Comparison of ENCODE assay signal across 8 cellular contexts in genomic region chr22:30970356-30970746, GRCh38. TPM values are rescaled to one million over a fixed set of nuclear protein-coding genes. Genes with fewer than 3 reads are reported as not detected.
DNase-seq lines count a peak whose midpoint lies in the region; ATAC-seq and TF ChIP-seq lines count a peak whose summit lies in the region.

No MANE protein-coding gene starts in this region.

- intact Hi-C loops in activated T-helper 1 cell treated with anti-CD3 and anti-CD28 coated beads, Interleukin-12 subunit alpha, Interleukin-12 subunit beta, Interleukin-2, Interleukin-4 antibody, amounts not matched to agents 30 ng/mL and 10 ng/mL and 1 ng/mL, durations not matched to agents 14 hours and 24 hours and 36 hours (cut with micrococcal nuclease): loop anchor here (5.0 kb wide), 1 partner anchor 322 kb away; the partner anchor contains the start of gene PIK3IP1
- intact Hi-C loops in stomach (cut with DNase I; ENCODE audit: low total_unique reads): no loop called here

- peak overlapping the region; percentile 88 for H3K27ac Mint-ChIP-seq in activated T-helper 1 cell treated with anti-CD3 and anti-CD28 coated beads, Interleukin-12 subunit alpha, Interleukin-12 subunit beta, Interleukin-2, Interleukin-4 antibody, amounts not matched to agents 30 ng/mL and 10 ng/mL and 1 ng/mL, durations not matched to agents 14 hours and 24 hours and 36 hours

- 93% methylated on average over 3 of the region's 3 CpGs for WGBS in SK-N-SH (ENCODE audit: low lambda C conversion rate)
- 43 to 70% (median 65%) methylated on average over 3 of the region's 3 CpGs for WGBS in stomach, 5 donors

- H3K4me3 ChIP-seq in SK-N-SH (ENCODE audit: low read depth in 2 of 2, low read length in 1 of 2) (peak overlapping the region; percentile 74 to 84), iPS-20b (ENCODE audit: low read length) (peak overlapping the region; percentile 78), stomach (peak overlapping the region; percentile 73 to 88 (median 85))

- no peaks in the 10 kb centered on the region for H3K27me3 Mint-ChIP-seq in activated T-helper 1 cell treated with anti-CD3 and anti-CD28 coated beads, Interleukin-12 subunit alpha, Interleukin-12 subunit beta, Interleukin-2, Interleukin-4 antibody, amounts not matched to agents 30 ng/mL and 10 ng/mL and 1 ng/mL, durations not matched to agents 14 hours and 24 hours and 36 hours (ENCODE audit: insufficient read depth)

- peaks cover 5% of the 10 kb centered on the region for H3F3A ChIP-seq in SK-N-SH (replicated peaks; ENCODE audit: insufficient read depth)

- no peak overlapping the region for H3K27ac ChIP-seq in SK-N-SH (ENCODE audit: low read depth in 2 of 2, low read length in 1 of 2)
- H3K27ac ChIP-seq in iPS-20b (ENCODE audit: low read length): no peak overlapping the region
- H3K27ac ChIP-seq in stomach: peak overlapping the region in 3 of 5 donors; percentile 95 to 98 (median 96)

- TF ChIP-seq EP300 in SK-N-SH (IDR thresholded peaks at IDR 0.05; ENCODE audit: borderline replicate concordance in 1 of 2, low read depth in 1 of 2, low read length in 1 of 2) (no peak), stomach (IDR thresholded peaks at IDR 0.05) (no peak)

- POLR2A ChIA-PET in SK-N-SH (lab: Yijun Ruan, JAX): interaction anchor here (0.5 to 2.2 kb wide), 2 partner anchors 50 to 110 kb away, joined by 5 to 18 read pairs; partner anchors contain the start of gene SMTN

- peaks cover 50 to 78% of the 10 kb centered on the region in 2 experiments for H3K36me3 ChIP-seq in SK-N-SH (replicated peaks in 1 of 2; ENCODE audit: control insufficient read depth in 1 of 2, insufficient read depth in 2 of 2, low read length in 1 of 2)
- H3K36me3 ChIP-seq in iPS-20b (ENCODE audit: insufficient read depth, low read depth, low read length): peaks cover 69% of the 10 kb centered on the region
- H3K36me3 ChIP-seq in stomach: peaks cover 33 to 48% (median 40%) of the 10 kb centered on the region in 4 donors

- H3K9me3 Mint-ChIP-seq in activated T-helper 1 cell treated with anti-CD3 and anti-CD28 coated beads, Interleukin-12 subunit alpha, Interleukin-12 subunit beta, Interleukin-2, Interleukin-4 antibody, amounts not matched to agents 30 ng/mL and 10 ng/mL and 1 ng/mL, durations not matched to agents 14 hours and 24 hours and 36 hours: peaks cover 41% of the 10 kb centered on the region

- H3K4me2 ChIP-seq in SK-N-SH: peak overlapping the region; percentile 79

- H4K20me1 ChIP-seq in SK-N-SH (ENCODE audit: insufficient read depth): no peaks in the 10 kb centered on the region; the same call in 1 of the 2 replicates

- H3K4me1 ChIP-seq in SK-N-SH (ENCODE audit: control insufficient read depth in 1 of 2, insufficient read depth in 2 of 2, low read depth in 1 of 2, low read length in 1 of 2): peaks cover 0 to 8% of the 10 kb centered on the region in 2 experiments; a peak in 2 of 4 replicates
- peaks cover 17% of the 10 kb centered on the region for H3K4me1 ChIP-seq in iPS-20b (ENCODE audit: insufficient read depth, low read length)
- peaks cover 18 to 55% (median 31%) of the 10 kb centered on the region in 4 donors for H3K4me1 ChIP-seq in stomach

- H3K4me3 Mint-ChIP-seq in activated T-helper 1 cell treated with anti-CD3 and anti-CD28 coated beads, Interleukin-12 subunit alpha, Interleukin-12 subunit beta, Interleukin-2, Interleukin-4 antibody, amounts not matched to agents 30 ng/mL and 10 ng/mL and 1 ng/mL, durations not matched to agents 14 hours and 24 hours and 36 hours: peak overlapping the region; percentile 90

- no peak overlapping the region for H2AFZ ChIP-seq in SK-N-SH (ENCODE audit: low read depth)

- H3K9ac ChIP-seq in SK-N-SH: peak overlapping the region; percentile 93; the same call in 1 of the 2 replicates
- H3K9ac ChIP-seq in iPS-20b (ENCODE audit: low read depth, low read length): peak overlapping the region; percentile 76; the same call in 1 of the 2 replicates

- no peaks in the 10 kb centered on the region for H3K9me3 ChIP-seq in SK-N-SH
- H3K9me3 ChIP-seq in iPS-20b (ENCODE audit: insufficient read depth, low read depth, low read length): peaks cover 44% of the 10 kb centered on the region
- peaks cover 11 to 49% (median 30%) of the 10 kb centered on the region in 4 donors for H3K9me3 ChIP-seq in stomach

- no peak for ATAC-seq in SK-N-SH treated with all-trans-retinoic acid at 6 μM for 48 hours
- no peak for ATAC-seq in HG03280 (IDR thresholded peaks at IDR 0.05; ENCODE audit: unreplicated experiment)

- no peak for TF ChIP-seq CTCF in SK-N-SH (IDR thresholded peaks at IDR 0.05)
- no peak for TF ChIP-seq CTCF in stomach (IDR thresholded peaks at IDR 0.05)

- CTCF ChIA-PET in SK-N-SH (lab: Yijun Ruan, JAX): interaction anchor here (0.9 to 1.2 kb wide), 2 partner anchors 84 to 114 kb away, joined by 3 read pairs; no protein-coding TSS in a partner anchor

- TF ChIP-seq POLR2A in stomach (IDR thresholded peaks at IDR 0.05): no peak

- peaks cover 79% of the 10 kb centered on the region for H3K36me3 Mint-ChIP-seq in activated T-helper 1 cell treated with anti-CD3 and anti-CD28 coated beads, Interleukin-12 subunit alpha, Interleukin-12 subunit beta, Interleukin-2, Interleukin-4 antibody, amounts not matched to agents 30 ng/mL and 10 ng/mL and 1 ng/mL, durations not matched to agents 14 hours and 24 hours and 36 hours (ENCODE audit: low read depth)

- H3K9me2 ChIP-seq in SK-N-SH: no peaks in the 10 kb centered on the region

- H3K27me3 ChIP-seq in SK-N-SH (ENCODE audit: insufficient read depth) (no peaks in the 10 kb centered on the region), iPS-20b (ENCODE audit: insufficient read depth, low read length) (no peaks in the 10 kb centered on the region), stomach (no peaks in the 10 kb centered on the region)

- peaks cover 52% of the 10 kb centered on the region for H3K4me1 Mint-ChIP-seq in activated T-helper 1 cell treated with anti-CD3 and anti-CD28 coated beads, Interleukin-12 subunit alpha, Interleukin-12 subunit beta, Interleukin-2, Interleukin-4 antibody, amounts not matched to agents 30 ng/mL and 10 ng/mL and 1 ng/mL, durations not matched to agents 14 hours and 24 hours and 36 hours (ENCODE audit: low read depth)

- TF ChIP-seq RAD21 in SK-N-SH (IDR thresholded peaks at IDR 0.05; ENCODE audit: low read length): no peak

- DNase-seq in SK-N-SH (no peak), stomach (no peak), hypothalamus (lab: John Stamatoyannopoulos, UW) (no peak), DMS114 treated with DMSO at 0.1 percent for 48 hours (lab: John Stamatoyannopoulos, UW; ENCODE audit: unreplicated experiment) (no peak)
- no peak for DNase-seq in activated T-helper 1 cell treated with anti-CD3 and anti-CD28 coated beads, Interleukin-12 subunit alpha, Interleukin-12 subunit beta, Interleukin-2, Interleukin-4 antibody, amounts not matched to agents 30 ng/mL and 10 ng/mL and 1 ng/mL, durations not matched to agents 14 hours and 24 hours and 36 hours (ENCODE audit: low spot score)

- H3K79me2 ChIP-seq in SK-N-SH (ENCODE audit: insufficient read depth): peaks cover 85% of the 10 kb centered on the region

TF ChIP-seq in SK-N-SH, 30 proteins besides CTCF, POLR2A, EP300 and RAD21 (continues in another document):
- no peak for TF ChIP-seq YY1 (IDR thresholded peaks at IDR 0.05; ENCODE audit: low read depth)

TF ChIP-seq in SK-N-SH treated with all-trans-retinoic acid at 6 μM for 48 hours, 23 proteins besides CTCF, POLR2A, EP300 and RAD21 (continues in another document):
- TF ChIP-seq ISL1 (CRISPR knock-in tag; IDR thresholded peaks at IDR 0.05): no peak
- TF ChIP-seq ZNF565 (CRISPR knock-in tag; conservative IDR thresholded peaks at IDR 0.05; ENCODE audit: low read depth): no peak
- TF ChIP-seq ZFP30 (CRISPR knock-in tag; IDR thresholded peaks at IDR 0.05): no peak
- TF ChIP-seq SNAI2 (CRISPR knock-in tag; IDR thresholded peaks at IDR 0.05): no peak
- TF ChIP-seq ESRRG (CRISPR knock-in tag; IDR thresholded peaks at IDR 0.05): no peak
- TF ChIP-seq TSHZ2 (CRISPR knock-in tag; IDR thresholded peaks at IDR 0.05): no peak

RNA-seq across cellular contexts. Expression of gene TUG1, which starts 1.3 kb away (rescaled TPM):
- polyA plus RNA-seq in SK-N-SH (2012; rRNA removed) (46.8 and 63.2 TPM in 2 replicates), stomach (10 to 100 TPM; 11.3 to 34.2 (median 15.9) TPM)
- 48.4 and 52.5 TPM in 2 replicates for polyA plus RNA-seq in SK-N-SH (2012; cell fraction: cytosol; rRNA removed)
- polyA plus RNA-seq in SK-N-SH (2012; cell fraction: nucleus; rRNA removed): 125 and 190 TPM in 2 replicates
- 68.0 and 71.3 TPM in 2 replicates for total RNA-seq in activated T-helper 1 cell treated with anti-CD3 and anti-CD28 coated beads, Interleukin-12 subunit alpha, Interleukin-12 subunit beta, Interleukin-2, Interleukin-4 antibody, amounts not matched to agents 30 ng/mL and 10 ng/mL and 1 ng/mL, durations not matched to agents 14 hours and 24 hours and 36 hours
- total RNA-seq in stomach: 100 to 1,000 TPM in 1 of 5 donors, 10 to 100 TPM in 4; 52.1 to 108 (median 86.2) TPM

RNA-seq across cellular contexts. Expression of gene MORC2, which starts 1.8 kb away (rescaled TPM):
- 7.3 and 8.3 TPM in 2 replicates for polyA plus RNA-seq in SK-N-SH (2012; rRNA removed)
- polyA plus RNA-seq in SK-N-SH (2012; cell fraction: cytosol; rRNA removed): 6.0 and 6.1 TPM in 2 replicates
- polyA plus RNA-seq in SK-N-SH (2012; cell fraction: nucleus; rRNA removed): 19.7 and 21.7 TPM in 2 replicates
- total RNA-seq in activated T-helper 1 cell treated with anti-CD3 and anti-CD28 coated beads, Interleukin-12 subunit alpha, Interleukin-12 subunit beta, Interleukin-2, Interleukin-4 antibody, amounts not matched to agents 30 ng/mL and 10 ng/mL and 1 ng/mL, durations not matched to agents 14 hours and 24 hours and 36 hours: 47.4 and 49.0 TPM in 2 replicates
- 10 to 100 TPM in 4 of 5 donors, 1 to 10 TPM in 1; 8.4 to 64.8 (median 19.6) TPM for total RNA-seq in stomach
- polyA plus RNA-seq in stomach: 10 to 100 TPM in 2 of 3 donors, 1 to 10 TPM in 1; 4.4 to 23.5 (median 14.3) TPM

Comparison
In these comparisons a context has a peak if more than half of its experiments do, and no peak if none do; other contexts are left out.
1. H3K27ac ChIP-seq: peak in stomach (3 of 5); none in SK-N-SH (0 of 2) and iPS-20b (single experiment).
2. Peak in every context shown above with its lines, with median percentiles within 50 percentile points of each other: H3K4me3 ChIP-seq.